ENCODE assay signal across 24 cellular contexts in genomic region chr16:30930160-30930571, GRCh38.
"Had no signal": no experiment of that assay in that cellular context is flagged by ENCODE, and none has a peak within 500 bp of the region (broad histone marks: within the 10 kb centered on the region; RNA-seq: fewer than 3 reads in every experiment).

No MANE protein-coding gene starts in this region.

- DNase-seq: activated CD4-positive, alpha-beta T cell treated with anti-CD3 and anti-CD28 coated beads for 48 hours; activated CD4-positive, alpha-beta T cell treated with anti-CD3 and anti-CD28 coated beads, Interleukin-2, amount 50 U/mL, for 4 hours; activated CD4-positive, CD25-positive, alpha-beta regulatory T cell treated with anti-CD3 and anti-CD28 coated beads, Interleukin-2, amount 50 U/mL, for 72 hours; activated CD8-positive, alpha-beta memory T cell treated with anti-CD3 and anti-CD28 coated beads, Interleukin-2, amount 50 U/mL, for 48 hours; activated CD8-positive, alpha-beta T cell treated with anti-CD3 and anti-CD28 coated beads, Interleukin-2, amount 10 ng/mL, durations not matched to agents 7 days and 5 days; activated naive CD4-positive, alpha-beta T cell treated with anti-CD3 and anti-CD28 coated beads, Interleukin-2, amount 50 U/mL, for 16 hours; activated naive CD8-positive, alpha-beta T cell treated with anti-CD3 and anti-CD28 coated beads, Interleukin-2, amount 10 ng/mL, durations not matched to agents 7 days and 5 days; activated T-cell treated with anti-CD3 and anti-CD28 coated beads, Interleukin-2, amount 50 U/mL, for 1 hour; adrenal gland; anterior cingulate cortex; Kasumi-1; KBM-7; NCI-H1105 treated with DMSO at 0.1 percent for 48 hours; NCI-H1436 treated with DMSO at 0.1 percent for 48 hours; NCI-H187; NCI-H2081; NCI-H510A treated with DMSO at 0.1 percent for 48 hours; NCI-H69; NK-92 treated with Interleukin-12 subunit alpha and Interleukin-12 subunit beta, amount 100 ng/mL, for 24 hours; Peyer's patch; SIG-M5; T-helper 17 cell; T-helper 9 cell had no signal

- H3K4me3 ChIP-seq: adrenal gland, Peyer's patch had no signal

- H3K4me1 ChIP-seq: adrenal gland had no signal

- H3K9me3 ChIP-seq: adrenal gland, Peyer's patch had no signal

- ATAC-seq: activated CD8-positive, alpha-beta T cell treated with anti-CD3 and anti-CD28 coated beads, Interleukin-2, amount 10 ng/mL, durations not matched to agents 7 days and 5 days; T-helper 17 cell; WTC11 had no signal

- H3K27me3 ChIP-seq: adrenal gland, Peyer's patch had no signal

- H3K27ac ChIP-seq: adrenal gland, Peyer's patch had no signal
